ENCODE assay signal across 8 cellular contexts in the genomic region with DNA sequence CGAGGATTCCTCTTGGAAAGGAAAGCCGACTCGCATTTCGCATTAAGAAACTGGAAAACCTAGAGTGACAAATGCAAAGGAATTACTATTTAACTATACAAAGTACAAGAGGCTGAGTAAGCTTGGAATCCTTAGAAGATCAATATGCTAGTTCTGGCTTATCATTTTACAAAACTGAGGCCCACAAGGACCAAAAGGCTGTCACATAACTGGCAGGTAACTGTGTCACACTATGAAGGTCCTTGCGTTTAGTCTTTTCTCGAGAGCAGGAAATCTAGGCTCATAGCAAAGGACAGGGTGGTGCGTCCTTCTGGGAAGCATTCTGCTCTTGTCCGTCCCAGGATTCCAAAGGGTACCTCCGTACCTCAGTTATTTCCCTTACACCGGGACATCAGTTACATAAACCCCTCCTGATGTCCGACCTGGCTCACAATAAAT. TPM values are rescaled to one million over a fixed set of nuclear protein-coding genes. Genes with fewer than 3 reads are reported as not detected.
A peak's percentile ranks its signal among the peaks of the same experiment; 100 is the strongest.
DNase-seq lines count a peak whose midpoint lies in the region; ATAC-seq and TF ChIP-seq lines count a peak whose summit lies in the region.

No MANE protein-coding gene starts in this region.

- DNase-seq in AG04449 (ENCODE audit: low read depth, low spot score) (no peak), SK-N-MC (ENCODE audit: low read depth, low spot score) (no peak), fibroblast of villous mesenchyme (ENCODE audit: low read depth) (peak; percentile 33), prostate gland (ENCODE audit: low spot score) (no peak), anterior cingulate cortex (lab: John Stamatoyannopoulos, UW) (no peak), NOMO-1 treated with DMSO at 0.1 percent for 48 hours (lab: John Stamatoyannopoulos, UW; ENCODE audit: unreplicated experiment) (no peak), HuH-7 (ENCODE audit: low spot score) (no peak)

- TF ChIP-seq POLR2A in prostate gland (IDR thresholded peaks at IDR 0.05), result no peak

- peaks cover 4% of the 10 kb centered on the region for H3K4me1 ChIP-seq in prostate gland (replicated peaks)

- peak; percentile 0 for ATAC-seq in GM21717 (IDR thresholded peaks at IDR 0.05; ENCODE audit: unreplicated experiment)

- CTCF ChIA-PET in AG04449 (lab: Yijun Ruan, JAX), result interaction anchor here (1.7 to 4.0 kb wide), 3 partner anchors 9 to 21 kb away, joined by 3 to 22 read pairs (median 22); a partner anchor contains a TSS

- no peaks in the 10 kb centered on the region for H3K27me3 ChIP-seq in prostate gland (replicated peaks; ENCODE audit: insufficient read depth)

- POLR2A ChIA-PET in AG04449 (lab: Yijun Ruan, JAX), result interaction anchor here (1.7 to 3.0 kb wide), 2 partner anchors 9 to 39 kb away, joined by 7 to 38 read pairs; a partner anchor contains a TSS

- H3K9ac ChIP-seq in SK-N-MC (ENCODE audit: insufficient read length), result peak overlapping the region; percentile 100

- H3K27ac ChIP-seq in SK-N-MC (peak overlapping the region; percentile 95), prostate gland (peak overlapping the region; percentile 89 to 92)

- peaks cover 54% of the 10 kb centered on the region for H3K36me3 ChIP-seq in SK-N-MC (ENCODE audit: insufficient read depth, low read length)
- peaks cover 0 to 10% of the 10 kb centered on the region in 2 donors for H3K36me3 ChIP-seq in prostate gland

- WGBS in prostate gland, result 1% methylated on average over 11 of the region's 11 CpGs

- TF ChIP-seq CTCF in AG04449 (IDR thresholded peaks at IDR 0.05; ENCODE audit: insufficient read depth, low read length, missing control alignments), result no peak
- TF ChIP-seq CTCF in fibroblast of villous mesenchyme (IDR thresholded peaks at IDR 0.05; ENCODE audit: insufficient read depth, low read depth, low read length), result no peak
- no peak for TF ChIP-seq CTCF in prostate gland (IDR thresholded peaks at IDR 0.05)

- H3K9me3 ChIP-seq in SK-N-MC (ENCODE audit: low read depth, low read length) (no peaks in the 10 kb centered on the region), prostate gland (no peaks in the 10 kb centered on the region)

- peak overlapping the region; percentile 77 for H3K4me3 ChIP-seq in AG04449 (ENCODE audit: low read depth, low read length)
- peak overlapping the region; percentile 99 for H3K4me3 ChIP-seq in SK-N-MC
- H3K4me3 ChIP-seq in fibroblast of villous mesenchyme (ENCODE audit: low read depth, low read length), result peak overlapping the region; percentile 80
- H3K4me3 ChIP-seq in prostate gland, result peak overlapping the region; percentile 56 to 67

- intact Hi-C loops in prostate gland (cut with DNase I), result loop anchor here (2.0 to 10.0 kb wide), 2 partner anchors 93 to 171 kb away; a partner anchor contains a TSS

RNA-seq across cellular contexts. Expression of a gene that starts 0.6 kb away (rescaled TPM):
- total RNA-seq in fibroblast of villous mesenchyme (1,523 and 2,114 TPM in 2 replicates), prostate gland (1,000 to 10,000 TPM in 1 of 2 donors, 100 to 1,000 TPM in 1; 839 to 1,589 TPM)

RNA-seq across cellular contexts. Expression of a gene that starts 9.0 kb away (rescaled TPM):
- total RNA-seq in fibroblast of villous mesenchyme (20.9 and 33.2 TPM in 2 replicates), prostate gland (10 to 100 TPM; 20.5 to 21.2 TPM)

RNA-seq across cellular contexts. Expression of a gene that starts 38.5 kb away (rescaled TPM):
- total RNA-seq in fibroblast of villous mesenchyme (14.2 and 24.6 TPM in 2 replicates), prostate gland (10 to 100 TPM in 1 of 2 donors, 1 to 10 TPM in 1; 5.5 to 14.7 TPM)
